In genomic region chr6:87139236-87139635, GRCh38 we compare ENCODE assay signal across 8 cellular contexts. TPM values are rescaled to one million over a fixed set of nuclear protein-coding genes. Genes with fewer than 3 reads are reported as not detected.
DNase-seq lines count a peak whose midpoint lies in the region; ATAC-seq and TF ChIP-seq lines count a peak whose summit lies in the region.

No MANE protein-coding gene starts in this region.

- H3K9me3 ChIP-seq in RWPE2 (ENCODE audit: severe bottlenecking) (no peaks in the 10 kb centered on the region), MG63 (no peaks in the 10 kb centered on the region)

- no peak overlapping the region for H3K27ac ChIP-seq in RWPE2 (ENCODE audit: poor library complexity, severe bottlenecking)
- no peak overlapping the region for H3K27ac ChIP-seq in coronary artery

- DNase-seq in Caki2 (ENCODE audit: low read depth) (peak; percentile 35), HuH-7 (ENCODE audit: low spot score) (peak; percentile 44), RWPE2 (ENCODE audit: low spot score) (no peak), coronary artery (ENCODE audit: low spot score) (no peak), lung microvascular endothelial cell (ENCODE audit: low read depth in 2 of 2) (peak; percentile 70 to 79), MG63 (no peak)

- no peaks in the 10 kb centered on the region for H3K4me1 ChIP-seq in RWPE2 (ENCODE audit: insufficient read depth, poor library complexity, severe bottlenecking)

- H3K27me3 ChIP-seq in RWPE2 (ENCODE audit: insufficient read depth, poor library complexity, severe bottlenecking) = peaks cover 6% of the 10 kb centered on the region
- no peaks in the 10 kb centered on the region; the same call in none of the 2 replicates for H3K27me3 ChIP-seq in MG63

- ATAC-seq in GM18502 (IDR thresholded peaks at IDR 0.05; ENCODE audit: poor library complexity, unreplicated experiment) (peak; percentile 75), RWPE2 (ENCODE audit: low read depth) (peak; percentile 71; the same call in 1 of the 3 replicates), HG03196 (IDR thresholded peaks at IDR 0.05; ENCODE audit: unreplicated experiment) (no peak)

- TF ChIP-seq CTCF in RWPE2 (IDR thresholded peaks at IDR 0.05; ENCODE audit: poor library complexity, severe bottlenecking) (peak; percentile 83), coronary artery (IDR thresholded peaks at IDR 0.05) (peak; percentile 32)

- no peak overlapping the region for H3K4me3 ChIP-seq in RWPE2 (ENCODE audit: severe bottlenecking)
- H3K4me3 ChIP-seq in coronary artery = no peak overlapping the region
- no peak overlapping the region for H3K4me3 ChIP-seq in MG63

- in situ Hi-C loops in Caki2 (cut with HindIII; ENCODE audit: low pct_unique_long_range_greater_than_20kb, low sequenced_read_pairs) = no loop called here

- no peaks in the 10 kb centered on the region for H3K36me3 ChIP-seq in RWPE2 (ENCODE audit: low read depth)
- no peaks in the 10 kb centered on the region for H3K36me3 ChIP-seq in MG63

RNA-seq across cellular contexts. Expression of gene ZNF292, which starts 16.1 kb away (rescaled TPM):
- 9.6 and 10.7 TPM in 2 replicates for total RNA-seq in Caki2 (2014; rRNA removed; shearing (Covaris generic); ENCODE audit: low replicate concordance)
- 11.3 and 18.3 TPM in 2 replicates for total RNA-seq in lung microvascular endothelial cell
- total RNA-seq in MG63 (2014; rRNA removed; shearing (Covaris generic); ENCODE audit: low replicate concordance) = 4.0 and 19.9 TPM in 2 replicates

RNA-seq across cellular contexts. Expression of gene CGA, which starts 44.3 kb away (rescaled TPM):
- not detected in 2 replicates for total RNA-seq in Caki2 (2014; rRNA removed; shearing (Covaris generic); ENCODE audit: low replicate concordance)
- not detected in 2 replicates for total RNA-seq in lung microvascular endothelial cell
- total RNA-seq in MG63 (2014; rRNA removed; shearing (Covaris generic); ENCODE audit: low replicate concordance) = not detected in 2 replicates

Comparison
In these comparisons a context has a peak if more than half of its experiments do, and no peak if none do; other contexts are left out.
1. DNase-seq: peak in Caki2 (single experiment), HuH-7 (single experiment) and lung microvascular endothelial cell (2 of 2); none in RWPE2 (single experiment), coronary artery (single experiment) and MG63 (single experiment).